Comparison of ENCODE assay signal across 1 cellular context in the genomic region with DNA sequence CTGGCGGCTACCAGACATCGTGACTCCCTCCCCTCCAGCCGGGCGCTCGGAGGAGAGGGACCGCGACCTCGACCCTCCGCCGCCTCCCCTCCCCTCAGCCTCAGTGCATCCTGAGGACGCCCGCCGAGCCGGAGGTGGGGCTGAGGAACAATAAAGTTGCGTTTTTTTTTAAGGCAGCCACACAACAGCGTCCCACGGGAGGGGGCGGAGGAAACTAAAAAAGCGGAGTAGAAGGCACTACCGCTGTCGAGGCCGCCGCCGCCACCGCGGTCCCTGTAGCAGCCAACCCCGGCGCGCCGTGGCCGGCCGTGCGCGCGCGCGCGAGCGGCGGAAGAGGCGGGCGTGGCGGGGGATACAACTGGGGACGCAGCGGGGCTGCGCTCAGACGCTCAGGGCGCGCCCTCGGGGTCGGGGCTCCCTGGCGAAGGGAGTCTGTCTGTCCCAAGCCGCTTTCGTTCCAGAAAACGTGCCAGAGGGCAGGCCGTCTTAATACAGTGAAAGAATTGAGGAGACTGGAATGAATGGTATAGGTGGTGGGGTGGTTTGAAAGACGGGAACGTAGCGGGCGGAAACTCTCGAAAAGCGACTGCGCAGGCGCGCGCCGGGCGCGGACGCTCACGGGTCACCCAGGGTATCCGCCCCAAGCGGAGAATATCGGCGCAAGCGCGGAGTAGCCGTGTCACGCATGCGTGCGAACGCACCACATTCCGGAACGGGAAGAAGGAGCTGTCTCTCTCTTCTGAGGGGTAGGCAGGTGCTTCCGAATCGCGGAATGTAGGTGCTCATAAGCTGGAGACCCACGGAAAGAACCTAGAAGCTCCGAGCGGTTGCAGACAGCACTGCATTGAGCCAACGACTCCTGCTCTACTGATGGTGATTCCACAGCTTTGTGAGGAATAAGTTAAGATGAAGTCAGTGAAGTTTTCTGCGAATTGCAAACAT.
A peak's percentile ranks its signal among the peaks of the same experiment; 100 is the strongest.
TF ChIP-seq lines count a peak whose summit lies in the region.

Gene COP1 (minus strand): TSS at position 326 of the 942 bp plus-strand sequence. CDS start 308 bp downstream, at position 18.

TF ChIP-seq in K562, 482 proteins besides CTCF, POLR2A, EP300 and RAD21 (continued from another document and continues in another):
- TF ChIP-seq, protein P1, sequence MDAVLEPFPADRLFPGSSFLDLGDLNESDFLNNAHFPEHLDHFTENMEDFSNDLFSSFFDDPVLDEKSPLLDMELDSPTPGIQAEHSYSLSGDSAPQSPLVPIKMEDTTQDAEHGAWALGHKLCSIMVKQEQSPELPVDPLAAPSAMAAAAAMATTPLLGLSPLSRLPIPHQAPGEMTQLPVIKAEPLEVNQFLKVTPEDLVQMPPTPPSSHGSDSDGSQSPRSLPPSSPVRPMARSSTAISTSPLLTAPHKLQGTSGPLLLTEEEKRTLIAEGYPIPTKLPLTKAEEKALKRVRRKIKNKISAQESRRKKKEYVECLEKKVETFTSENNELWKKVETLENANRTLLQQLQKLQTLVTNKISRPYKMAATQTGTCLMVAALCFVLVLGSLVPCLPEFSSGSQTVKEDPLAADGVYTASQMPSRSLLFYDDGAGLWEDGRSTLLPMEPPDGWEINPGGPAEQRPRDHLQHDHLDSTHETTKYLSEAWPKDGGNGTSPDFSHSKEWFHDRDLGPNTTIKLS (IDR thresholded peaks at IDR 0.05; ENCODE audit: borderline replicate concordance, low read depth): peak; percentile 62; the same call in 1 of the 2 replicates
- peak; percentile 67; the same call in 1 of the 2 replicates for TF ChIP-seq GATAD2B (IDR thresholded peaks at IDR 0.05; ENCODE audit: borderline replicate concordance)
- TF ChIP-seq ATF2 (CRISPR knock-in tag; IDR thresholded peaks at IDR 0.05): 0 out of 2 replicates have a peak, but pooled peaks have one; percentile 2
- TF ChIP-seq, protein P2, sequence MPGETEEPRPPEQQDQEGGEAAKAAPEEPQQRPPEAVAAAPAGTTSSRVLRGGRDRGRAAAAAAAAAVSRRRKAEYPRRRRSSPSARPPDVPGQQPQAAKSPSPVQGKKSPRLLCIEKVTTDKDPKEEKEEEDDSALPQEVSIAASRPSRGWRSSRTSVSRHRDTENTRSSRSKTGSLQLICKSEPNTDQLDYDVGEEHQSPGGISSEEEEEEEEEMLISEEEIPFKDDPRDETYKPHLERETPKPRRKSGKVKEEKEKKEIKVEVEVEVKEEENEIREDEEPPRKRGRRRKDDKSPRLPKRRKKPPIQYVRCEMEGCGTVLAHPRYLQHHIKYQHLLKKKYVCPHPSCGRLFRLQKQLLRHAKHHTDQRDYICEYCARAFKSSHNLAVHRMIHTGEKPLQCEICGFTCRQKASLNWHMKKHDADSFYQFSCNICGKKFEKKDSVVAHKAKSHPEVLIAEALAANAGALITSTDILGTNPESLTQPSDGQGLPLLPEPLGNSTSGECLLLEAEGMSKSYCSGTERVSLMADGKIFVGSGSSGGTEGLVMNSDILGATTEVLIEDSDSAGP (CRISPR knock-in tag; IDR thresholded peaks at IDR 0.05): no peak
- no peak for TF ChIP-seq ZNF407 (IDR thresholded peaks at IDR 0.05; ENCODE audit: low read depth)
- TF ChIP-seq GABPB1 (CRISPR knock-in tag; IDR thresholded peaks at IDR 0.05): peak; percentile 51
- TF ChIP-seq SUPT5H (IDR thresholded peaks at IDR 0.05): peak; percentile 97
- peak; percentile 40; the same call in 1 of the 2 replicates for TF ChIP-seq C11orf30 (IDR thresholded peaks at IDR 0.05; ENCODE audit: low read depth)
- TF ChIP-seq, protein P3, sequence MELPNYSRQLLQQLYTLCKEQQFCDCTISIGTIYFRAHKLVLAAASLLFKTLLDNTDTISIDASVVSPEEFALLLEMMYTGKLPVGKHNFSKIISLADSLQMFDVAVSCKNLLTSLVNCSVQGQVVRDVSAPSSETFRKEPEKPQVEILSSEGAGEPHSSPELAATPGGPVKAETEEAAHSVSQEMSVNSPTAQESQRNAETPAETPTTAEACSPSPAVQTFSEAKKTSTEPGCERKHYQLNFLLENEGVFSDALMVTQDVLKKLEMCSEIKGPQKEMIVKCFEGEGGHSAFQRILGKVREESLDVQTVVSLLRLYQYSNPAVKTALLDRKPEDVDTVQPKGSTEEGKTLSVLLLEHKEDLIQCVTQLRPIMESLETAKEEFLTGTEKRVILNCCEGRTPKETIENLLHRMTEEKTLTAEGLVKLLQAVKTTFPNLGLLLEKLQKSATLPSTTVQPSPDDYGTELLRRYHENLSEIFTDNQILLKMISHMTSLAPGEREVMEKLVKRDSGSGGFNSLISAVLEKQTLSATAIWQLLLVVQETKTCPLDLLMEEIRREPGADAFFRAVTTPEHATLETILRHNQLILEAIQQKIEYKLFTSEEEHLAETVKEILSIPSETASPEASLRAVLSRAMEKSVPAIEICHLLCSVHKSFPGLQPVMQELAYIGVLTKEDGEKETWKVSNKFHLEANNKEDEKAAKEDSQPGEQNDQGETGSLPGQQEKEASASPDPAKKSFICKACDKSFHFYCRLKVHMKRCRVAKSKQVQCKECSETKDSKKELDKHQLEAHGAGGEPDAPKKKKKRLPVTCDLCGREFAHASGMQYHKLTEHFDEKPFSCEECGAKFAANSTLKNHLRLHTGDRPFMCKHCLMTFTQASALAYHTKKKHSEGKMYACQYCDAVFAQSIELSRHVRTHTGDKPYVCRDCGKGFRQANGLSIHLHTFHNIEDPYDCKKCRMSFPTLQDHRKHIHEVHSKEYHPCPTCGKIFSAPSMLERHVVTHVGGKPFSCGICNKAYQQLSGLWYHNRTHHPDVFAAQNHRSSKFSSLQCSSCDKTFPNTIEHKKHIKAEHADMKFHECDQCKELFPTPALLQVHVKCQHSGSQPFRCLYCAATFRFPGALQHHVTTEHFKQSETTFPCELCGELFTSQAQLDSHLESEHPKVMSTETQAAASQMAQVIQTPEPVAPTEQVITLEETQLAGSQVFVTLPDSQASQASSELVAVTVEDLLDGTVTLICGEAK (IDR thresholded peaks at IDR 0.05): peak; percentile 94
- TF ChIP-seq, protein P3 (CRISPR knock-in tag; IDR thresholded peaks at IDR 0.05): peak; percentile 96
- 0 out of 2 replicates have a peak, but pooled peaks have one; percentile 14 for TF ChIP-seq ZNF592 (IDR thresholded peaks at IDR 0.05)
- no peak for TF ChIP-seq BCL6 (CRISPR knock-in tag; IDR thresholded peaks at IDR 0.05)
- peak in 1 of 2 experiments; percentile 27; a peak in 1 of 4 replicates for TF ChIP-seq ETV6 (IDR thresholded peaks at IDR 0.05; ENCODE audit: borderline replicate concordance in 1 of 2, low read depth in 2 of 2, low read length in 1 of 2)
- TF ChIP-seq ETV6 (CRISPR knock-in tag; IDR thresholded peaks at IDR 0.05; ENCODE audit: borderline replicate concordance): peak; percentile 25; the same call in 1 of the 2 replicates
- TF ChIP-seq XRCC5 (IDR thresholded peaks at IDR 0.05; ENCODE audit: low read depth, low read length): peak; percentile 72; the same call in 1 of the 2 replicates
- TF ChIP-seq PML (IDR thresholded peaks at IDR 0.05; ENCODE audit: low read length): peak; percentile 77
